8 cellular contexts compared by ENCODE assay signal in the genomic region with DNA sequence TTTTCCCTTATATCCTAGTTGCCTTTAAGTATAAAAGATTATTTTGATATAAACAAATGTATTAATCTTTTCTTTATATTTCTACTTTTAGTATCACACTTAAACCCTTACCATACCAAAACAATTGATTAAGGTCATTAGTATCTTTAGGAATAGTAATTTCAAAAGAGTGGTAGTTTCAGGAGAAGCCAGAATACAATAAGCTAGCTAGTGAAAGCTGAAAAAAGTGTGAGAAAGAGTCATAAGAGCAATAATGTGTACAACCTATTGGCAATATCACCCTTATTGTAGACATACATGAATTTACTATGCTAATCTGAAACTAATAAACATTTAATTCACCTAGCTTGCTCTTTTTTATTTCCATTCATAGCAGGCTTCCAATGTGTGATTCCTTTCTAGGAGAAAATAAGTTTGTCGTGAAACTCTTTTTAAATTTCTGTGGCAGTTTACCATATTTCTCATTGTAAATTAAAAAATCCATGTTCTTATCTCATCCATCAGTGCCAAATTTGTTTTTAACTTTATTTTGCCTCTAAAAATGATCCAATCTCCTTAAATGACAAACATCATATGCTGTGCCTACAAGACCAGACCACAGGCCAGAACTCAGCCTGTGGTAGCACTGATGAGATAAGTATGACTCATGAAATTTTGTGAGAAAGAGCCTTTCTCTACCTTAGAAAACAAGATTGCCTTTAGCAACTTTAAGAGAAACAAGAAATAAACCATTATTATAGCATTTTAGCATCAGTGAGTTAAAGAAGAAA. TPM values are rescaled to one million over a fixed set of nuclear protein-coding genes. Genes with fewer than 3 reads are reported as not detected.
DNase-seq lines count a peak whose midpoint lies in the region; ATAC-seq, FAIRE-seq and TF ChIP-seq lines count a peak whose summit lies in the region.

No MANE protein-coding gene starts in this region.

- peak overlapping the region; percentile 51 for H3K27ac Mint-ChIP-seq in HFFc6

- H3K36me3 Mint-ChIP-seq in HFFc6 (ENCODE audit: low read depth), result no peaks in the 10 kb centered on the region; the same call in none of the 2 replicates

- H3K4me1 Mint-ChIP-seq in HFFc6 (ENCODE audit: low read depth), result peaks cover 27% of the 10 kb centered on the region

- POLR2A ChIA-PET in RWPE1 (lab: Yijun Ruan, JAX; ENCODE audit: low non-redundant PET), result no interaction called here

- H3K36me3 ChIP-seq in left ventricle myocardium inferior, result peaks cover 23% of the 10 kb centered on the region

- CTCF ChIA-PET in RWPE1 (lab: Yijun Ruan, JAX), result no interaction called here

- no peak for FAIRE-seq in D721Med (lab: Jason Lieb, UNC)

- no peaks in the 10 kb centered on the region for H3K27me3 ChIP-seq in left ventricle myocardium inferior (ENCODE audit: low read depth)

- H3K9me3 Mint-ChIP-seq in HFFc6, result no peaks in the 10 kb centered on the region

- TF ChIP-seq CTCF in HFFc6 (IDR thresholded peaks at IDR 0.05) (no peak), RWPE1 (conservative IDR thresholded peaks at IDR 0.05; ENCODE audit: low read depth) (no peak), left ventricle myocardium inferior (IDR thresholded peaks at IDR 0.05; ENCODE audit: borderline replicate concordance) (no peak), D721Med (IDR thresholded peaks at IDR 0.05; ENCODE audit: insufficient read depth, missing control alignments) (no peak)

- peak; percentile 69 for DNase-seq in HFFc6
- DNase-seq in RWPE1 (ENCODE audit: low spot score), result peak; percentile 54
- no peak for DNase-seq in left ventricle myocardium inferior
- DNase-seq in NCI-H1694 treated with DMSO at 0.1 percent for 48 hours (lab: John Stamatoyannopoulos, UW), result no peak
- DNase-seq in D721Med (ENCODE audit: insufficient read length, low spot score), result no peak
- DNase-seq in HT-29 (ENCODE audit: low spot score), result no peak
- no peak for DNase-seq in cortex of kidney (lab: John Stamatoyannopoulos, UW)

- intact Hi-C loops in left ventricle myocardium inferior (cut with micrococcal nuclease), result no loop called here

- H3K4me3 ChIP-seq in left ventricle myocardium inferior, result no peak overlapping the region

- peak; percentile 79 for ATAC-seq in GM18511 (IDR thresholded peaks at IDR 0.05; ENCODE audit: unreplicated experiment)

- no peaks in the 10 kb centered on the region for H3K27me3 Mint-ChIP-seq in HFFc6 (ENCODE audit: insufficient read depth)

- peaks cover 23% of the 10 kb centered on the region for H3K4me1 ChIP-seq in left ventricle myocardium inferior

- no peak overlapping the region for H3K4me3 Mint-ChIP-seq in HFFc6

- H3K27ac ChIP-seq in RWPE1, result no peak overlapping the region
- H3K27ac ChIP-seq in left ventricle myocardium inferior (replicated peaks), result peak overlapping the region; percentile 31

- no peaks in the 10 kb centered on the region for H3K9me3 ChIP-seq in left ventricle myocardium inferior (replicated peaks)

RNA-seq across cellular contexts. Expression of a gene that starts 8.1 kb away (rescaled TPM):
- total RNA-seq in HFFc6 (2021; fragmentation: NEBNext Ultra II Directional; extraction: Animal tissue kit (Norgen Biotek cat#: 25700)), result 10 to 100 TPM in 3 of 6 experiments, 1 to 10 TPM in 3; 9.4 to 11.1 (median 10.0) TPM
- total RNA-seq in left ventricle myocardium inferior, result 15.5 TPM
- total RNA-seq in HT-29 (2014; rRNA removed; shearing (Covaris generic)), result 0.55 and 1.4 TPM in 2 replicates

RNA-seq across cellular contexts. Expression of a gene that starts 16.1 kb away (rescaled TPM):
- total RNA-seq in HFFc6 (2021; fragmentation: NEBNext Ultra II Directional; extraction: Animal tissue kit (Norgen Biotek cat#: 25700)), result 10 to 100 TPM; 32.9 to 39.5 (median 35.0) TPM
- 54.1 TPM for total RNA-seq in left ventricle myocardium inferior
- 15.5 and 17.5 TPM in 2 replicates for total RNA-seq in HT-29 (2014; rRNA removed; shearing (Covaris generic))

Comparison
In these comparisons a context has a peak if more than half of its experiments do, and no peak if none do; other contexts are left out.
1. DNase-seq: peak in HFFc6 (single experiment) and RWPE1 (single experiment); none in left ventricle myocardium inferior (single experiment), NCI-H1694 treated with DMSO at 0.1 percent for 48 hours (single experiment), D721Med (single experiment), HT-29 (single experiment) and cortex of kidney (single experiment).